Comparison of ENCODE assay signal across 29 cellular contexts in genomic region chr2:183937220-183937619, GRCh38.
"Had no signal": no experiment of that assay in that cellular context is flagged by ENCODE, and none has a peak within 500 bp of the region (broad histone marks: within the 10 kb centered on the region; RNA-seq: fewer than 3 reads in every experiment).

No MANE protein-coding gene starts in this region.

- H3K36me3 Mint-ChIP-seq: stimulated activated naive B cell treated with anti-CD40 and anti-IgM and Interleukin-4, amounts not matched to agents 10 μg/mL and 1 μg/mL and 100 μg/mL, for 72 hours; type B pancreatic cell had no signal

- H3K9me3 ChIP-seq: ovary, right lobe of liver, sigmoid colon, thyroid gland, upper lobe of right lung, uterus had no signal

- H3K4me1 ChIP-seq: parathyroid adenoma, psoas muscle, right lobe of liver, sigmoid colon, stomach, thyroid gland, tibial nerve, upper lobe of right lung, uterus had no signal

- H3K27me3 Mint-ChIP-seq: naive B cell; naive thymus-derived CD8-positive, alpha-beta T cell; natural killer cell treated with Interleukin-12 subunit alpha and Interleukin-12 subunit beta and Interleukin-15 and Interleukin-18, amount 100 ng/mL, for 72 hours; progenitor cell of endocrine pancreas; stimulated activated naive B cell treated with anti-CD40 and anti-IgM and Interleukin-4, amounts not matched to agents 10 μg/mL and 1 μg/mL and 100 μg/mL, for 72 hours; stimulated activated naive CD8-positive, alpha-beta T cell treated with anti-CD3 and anti-CD28 coated beads, Interleukin-15, Interleukin-2, amounts not matched to agents 100 ng/mL and 50 ng/mL, for 24 hours; type B pancreatic cell had no signal

- H3K27ac Mint-ChIP-seq: naive B cell; naive thymus-derived CD8-positive, alpha-beta T cell; natural killer cell treated with Interleukin-12 subunit alpha and Interleukin-12 subunit beta and Interleukin-15 and Interleukin-18, amount 100 ng/mL, for 72 hours; nephron progenitor cell; progenitor cell of endocrine pancreas; stimulated activated naive B cell treated with anti-CD40 and anti-IgM and Interleukin-4, amounts not matched to agents 10 μg/mL and 1 μg/mL and 100 μg/mL, for 72 hours; stimulated activated naive CD8-positive, alpha-beta T cell treated with anti-CD3 and anti-CD28 coated beads, Interleukin-15, Interleukin-2, amounts not matched to agents 100 ng/mL and 50 ng/mL, for 24 hours; type B pancreatic cell had no signal

- H3K4me1 Mint-ChIP-seq: naive B cell; naive thymus-derived CD8-positive, alpha-beta T cell; nephron progenitor cell; neural crest cell; stimulated activated naive B cell treated with anti-CD40 and anti-IgM and Interleukin-4, amounts not matched to agents 10 μg/mL and 1 μg/mL and 100 μg/mL, for 72 hours had no signal

- H3K9ac ChIP-seq: parathyroid adenoma had no signal

- H3K36me3 ChIP-seq: ovary, right lobe of liver, sigmoid colon, stomach, thoracic aorta, thyroid gland, tibial nerve, upper lobe of right lung, uterus had no signal

- H3K4me3 ChIP-seq: ovary, psoas muscle, right lobe of liver, sigmoid colon, stomach, thoracic aorta, thyroid gland, tibial nerve, upper lobe of right lung, uterus had no signal

- H3K27me3 ChIP-seq: ovary, right lobe of liver, sigmoid colon, stomach, thyroid gland, tibial nerve, upper lobe of right lung, uterus had no signal

- H3K27ac ChIP-seq: ovary, parathyroid adenoma, psoas muscle, right lobe of liver, sigmoid colon, stomach, thoracic aorta, thyroid gland, tibial nerve, upper lobe of right lung, uterus had no signal

- H2AFZ ChIP-seq: parathyroid adenoma had no signal

- DNase-seq: naive B cell; naive thymus-derived CD8-positive, alpha-beta T cell; nephron progenitor cell; occipital lobe; ovary; psoas muscle; right lobe of liver; sigmoid colon; small intestine; stimulated activated CD4-positive, alpha-beta T cell treated with anti-CD3 and anti-CD28 coated beads, Interleukin-12 subunit alpha, Interleukin-12 subunit beta, amount 100 ng/mL, for 4 hours; stimulated activated CD4-positive, alpha-beta T cell treated with anti-CD3 and anti-CD28 coated beads, Interleukin-1b, Interleukin-23, amount 100 ng/mL, for 48 hours; stimulated activated CD4-positive, alpha-beta T cell treated with anti-CD3 and anti-CD28 coated beads, Interleukin-4, amount 100 ng/mL, for 1 hour; stimulated activated CD4-positive, alpha-beta T cell treated with anti-CD3 and anti-CD28 coated beads, Interleukin-4, amount 100 ng/mL, for 4 hours; stimulated activated CD8-positive, alpha-beta memory T cell treated with anti-CD3 and anti-CD28 coated beads, Interleukin-4, amount 100 ng/mL, for 48 hours; stimulated activated naive B cell treated with anti-CD40 and anti-IgM and Interleukin-4, amounts not matched to agents 10 μg/mL and 1 μg/mL and 100 μg/mL, for 72 hours; stimulated activated naive CD4-positive, alpha-beta T cell treated with Interleukin-2 at 50 U/mL for 16 hours; stomach; thyroid gland; upper lobe of right lung; uterus had no signal

- ATAC-seq: naive thymus-derived CD8-positive, alpha-beta T cell; natural killer cell treated with Interleukin-12 subunit alpha and Interleukin-12 subunit beta and Interleukin-15 and Interleukin-18, amount 100 ng/mL, for 72 hours; psoas muscle; right cardiac atrium; right lobe of liver; stimulated activated naive B cell treated with anti-CD40 and anti-IgM and Interleukin-4, amounts not matched to agents 10 μg/mL and 1 μg/mL and 100 μg/mL, for 72 hours had no signal

- H3K4me3 Mint-ChIP-seq: naive B cell; naive thymus-derived CD8-positive, alpha-beta T cell; natural killer cell treated with Interleukin-12 subunit alpha and Interleukin-12 subunit beta and Interleukin-15 and Interleukin-18, amount 100 ng/mL, for 72 hours; nephron progenitor cell; neural crest cell; stimulated activated naive B cell treated with anti-CD40 and anti-IgM and Interleukin-4, amounts not matched to agents 10 μg/mL and 1 μg/mL and 100 μg/mL, for 72 hours; stimulated activated naive CD8-positive, alpha-beta T cell treated with anti-CD3 and anti-CD28 coated beads, Interleukin-15, Interleukin-2, amounts not matched to agents 100 ng/mL and 50 ng/mL, for 24 hours; type B pancreatic cell had no signal
